In the genomic region with DNA sequence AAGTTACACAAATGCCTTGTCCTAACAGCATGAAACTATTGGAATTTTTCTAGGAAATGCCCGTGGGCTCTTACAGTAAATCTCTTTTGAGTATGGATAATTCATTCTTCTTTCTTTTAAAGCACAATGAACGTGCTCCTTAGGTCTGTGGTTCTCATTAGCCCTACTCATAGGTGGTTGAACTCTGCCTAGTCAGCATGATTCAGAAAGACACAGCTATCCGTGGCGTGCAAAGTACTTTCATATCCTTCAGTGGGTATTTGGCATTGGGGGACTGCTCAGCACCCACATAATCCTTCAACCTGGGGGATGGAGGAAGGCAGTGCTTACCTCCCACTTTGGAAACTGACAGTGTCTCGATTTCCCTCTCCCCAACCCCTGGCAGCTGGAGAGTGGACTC, we compare ENCODE assay signal across 30 cellular contexts.
"Had no signal": no experiment of that assay in that cellular context is flagged by ENCODE, and none has a peak within 500 bp of the region (broad histone marks: within the 10 kb centered on the region; RNA-seq: fewer than 3 reads in every experiment).

No MANE protein-coding gene starts in this region.

- H2AFZ ChIP-seq: PC-9 had no signal

- FAIRE-seq: colon, RCC 7860 had no signal

- H3K4me3 ChIP-seq: cardiac muscle cell, PC-9 had no signal

- H3K27me3 ChIP-seq: brain microvascular endothelial cell, cardiac muscle cell had no signal

- DNase-seq: activated B cell treated with CpG ODN at 0.5 μM for 24 hours; activated CD4-positive, alpha-beta memory T cell treated with anti-CD3 and anti-CD28 coated beads, Interleukin-2, amount 10 ng/mL, durations not matched to agents 7 days and 5 days; activated CD4-positive, alpha-beta T cell treated with anti-CD3 and anti-CD28 coated beads for 48 hours; activated CD4-positive, CD25-positive, alpha-beta regulatory T cell treated with anti-CD3 and anti-CD28 coated beads, Interleukin-2, amount 50 U/mL, for 72 hours; activated CD8-positive, alpha-beta memory T cell treated with anti-CD3 and anti-CD28 coated beads for 24 hours; activated CD8-positive, alpha-beta memory T cell treated with anti-CD3 and anti-CD28 coated beads, Interleukin-2, amount 10 ng/mL, durations not matched to agents 7 days and 5 days; activated CD8-positive, alpha-beta memory T cell treated with anti-CD3 and anti-CD28 coated beads, Interleukin-2, amount 50 U/mL, for 48 hours; activated effector memory CD4-positive, alpha-beta T cell treated with Interleukin-2 at 50 U/mL for 16 hours; activated naive CD4-positive, alpha-beta T cell treated with anti-CD3 and anti-CD28 coated beads, Interleukin-2, amount 10 ng/mL, durations not matched to agents 7 days and 5 days; activated T-cell treated with anti-CD3 and anti-CD28 coated beads, Interleukin-2, amount 50 U/mL, for 48 hours; amniotic stem cell; aorta; brain microvascular endothelial cell; cerebellar nuclear complex; NCI-H1930; NCI-H2081 treated with DMSO at 0.1 percent for 48 hours; NCI-H510A; NCI-H526; NCI-H748 treated with DMSO at 0.1 percent for 48 hours; PC-9; Right ventricle myocardium superior; SW 1271; T-helper 1 cell; T-helper 2 cell; T-helper 9 cell had no signal

- H3K27ac ChIP-seq: brain microvascular endothelial cell, cardiac muscle cell, KMS-11, PC-9, VCaP had no signal

- H3K36me3 ChIP-seq: brain microvascular endothelial cell, cardiac muscle cell had no signal

- H3K9ac ChIP-seq: KMS-11 had no signal

- H3K4me2 ChIP-seq: KMS-11, PC-9 had no signal

- ATAC-seq: activated CD8-positive, alpha-beta memory T cell treated with anti-CD3 and anti-CD28 coated beads, Interleukin-2, amount 10 ng/mL, durations not matched to agents 7 days and 5 days had no signal
